In genomic region chr17:65967372-65967771, GRCh38 we compare ENCODE assay signal across 31 cellular contexts.
"Had no signal": no experiment of that assay in that cellular context is flagged by ENCODE, and none has a peak within 500 bp of the region (broad histone marks: within the 10 kb centered on the region; RNA-seq: fewer than 3 reads in every experiment).

No MANE protein-coding gene starts in this region.

- H3K27ac ChIP-seq: adrenal gland, body of pancreas, epithelial cell of prostate, esophagus squamous epithelium, heart left ventricle, WERI-Rb-1 had no signal

- H3K36me3 ChIP-seq: adrenal gland, esophagus squamous epithelium, heart left ventricle, WERI-Rb-1 had no signal

- H3K4me3 ChIP-seq: adrenal gland, body of pancreas, esophagus squamous epithelium, heart left ventricle had no signal

- H3K4me1 ChIP-seq: adrenal gland, body of pancreas, esophagus squamous epithelium, heart left ventricle had no signal

- DNase-seq: activated B cell treated with CpG ODN at 0.5 μM for 24 hours; activated CD4-positive, alpha-beta T cell treated with anti-CD3 and anti-CD28 coated beads for 48 hours; activated CD4-positive, alpha-beta T cell treated with anti-CD3 and anti-CD28 coated beads, Interleukin-2, amount 50 U/mL, for 1 hour; activated CD4-positive, alpha-beta T cell treated with anti-CD3 and anti-CD28 coated beads, Interleukin-2, amount 50 U/mL, for 48 hours; activated CD8-positive, alpha-beta memory T cell treated with anti-CD3 and anti-CD28 coated beads for 24 hours; activated CD8-positive, alpha-beta T cell treated with anti-CD3 and anti-CD28 coated beads for 36 hours; activated effector memory CD4-positive, alpha-beta T cell treated with anti-CD3 and anti-CD28 coated beads, Interleukin-2, amount 50 U/mL, for 16 hours; activated naive CD4-positive, alpha-beta T cell treated with anti-CD3 and anti-CD28 coated beads for 36 hours; activated naive CD8-positive, alpha-beta T cell treated with anti-CD3 and anti-CD28 coated beads for 36 hours; activated naive CD8-positive, alpha-beta T cell treated with anti-CD3 and anti-CD28 coated beads, Interleukin-2, amount 50 U/mL, for 24 hours; activated T-cell treated with anti-CD3 and anti-CD28 coated beads, Interleukin-2, amount 50 U/mL, for 1 hour; activated T-cell treated with anti-CD3 and anti-CD28 coated beads, Interleukin-2, amount 50 U/mL, for 48 hours; adrenal gland; amygdala; aorta; body of pancreas; caudate nucleus; cortex of kidney; dermis blood vessel endothelial cell; effector CD4-positive, alpha-beta T cell; esophagus squamous epithelium; foreskin melanocyte; glutamatergic neuron; heart left ventricle; T-helper 17 cell; T1000; WERI-Rb-1 had no signal

- ATAC-seq: activated CD4-positive, CD25-positive, alpha-beta regulatory T cell treated with anti-CD3 and anti-CD28 coated beads, Interleukin-2, amount 50 U/mL, for 24 hours; activated CD8-positive, alpha-beta T cell treated with anti-CD3 and anti-CD28 coated beads for 36 hours; activated naive CD8-positive, alpha-beta T cell treated with anti-CD3 and anti-CD28 coated beads, Interleukin-2, amount 50 U/mL, for 24 hours; body of pancreas; heart left ventricle; T-helper 17 cell had no signal

- H3K27me3 ChIP-seq: adrenal gland, body of pancreas, esophagus squamous epithelium, heart left ventricle had no signal

- H3K9me3 ChIP-seq: adrenal gland, body of pancreas, esophagus squamous epithelium had no signal

- FAIRE-seq: endometrium, endothelial cell of umbilical vein had no signal
